ENCODE assay signal across 12 cellular contexts in the genomic region with DNA sequence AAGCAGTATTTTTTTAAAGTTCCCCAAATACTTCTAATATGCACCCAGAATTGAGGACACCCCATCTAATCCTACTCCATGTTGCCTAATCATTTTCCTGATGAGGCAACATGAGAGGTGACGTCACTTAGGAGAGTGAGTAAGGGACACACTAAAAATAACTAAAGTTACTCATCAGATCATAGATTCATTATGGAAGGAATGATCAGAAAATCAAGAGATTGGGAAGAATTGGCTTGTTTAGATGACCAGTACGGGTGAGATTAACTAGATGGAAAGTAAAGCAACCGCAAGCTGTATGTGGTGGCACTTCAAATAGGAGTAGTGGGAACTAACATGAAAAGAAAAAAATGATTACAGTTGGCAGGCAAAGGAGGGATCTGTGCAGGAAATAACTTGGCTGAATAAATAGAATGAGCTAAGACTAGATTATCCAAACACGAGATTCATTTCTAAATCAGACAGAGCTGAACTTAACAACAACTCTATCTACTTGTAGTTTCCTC.
DNase-seq lines count a peak whose midpoint lies in the region; ATAC-seq, FAIRE-seq and TF ChIP-seq lines count a peak whose summit lies in the region.
"Had no signal": no experiment of that assay in that cellular context is flagged by ENCODE, and none has a peak within 500 bp of the region (broad histone marks: within the 10 kb centered on the region; RNA-seq: fewer than 3 reads in every experiment).

No MANE protein-coding gene starts in this region.

- peaks cover 29% of the 10 kb centered on the region for H3K4me1 ChIP-seq in A549

- no peak for TF ChIP-seq EP300 in A549 (IDR thresholded peaks at IDR 0.05)

- FAIRE-seq in A549 (lab: Jason Lieb, UNC) (no peak), RCC 7860 (lab: Jason Lieb, UNC) (no peak)

- H3K27ac Mint-ChIP-seq in MCF 10A (ENCODE audit: low read depth, unreplicated experiment) = no peak overlapping the region
- H3K27ac Mint-ChIP-seq: activated naive CD4-positive, alpha-beta T cell treated with anti-CD3 and anti-CD28 coated beads, Interleukin-2, amount 50 U/mL, for 24 hours; natural killer cell treated with Interleukin-12 subunit alpha and Interleukin-12 subunit beta and Interleukin-15 and Interleukin-18, amount 100 ng/mL, for 72 hours had no signal

- peak overlapping the region; percentile 58 for H3K4me2 ChIP-seq in A549

- TF ChIP-seq RAD21 in A549 (conservative IDR thresholded peaks at IDR 0.05 in 1 of 2, IDR thresholded peaks at IDR 0.05 in 1 of 2) = no peak

- TF ChIP-seq CTCF in A549 (IDR thresholded peaks at IDR 0.05) (no peak), MCF 10A (IDR thresholded peaks at IDR 0.05; ENCODE audit: unreplicated experiment) (no peak)

- WGBS in A549 (ENCODE audit: missing lambda C conversion rate) = 15% methylated on average over 4 of the region's 4 CpGs

- in situ Hi-C loops in G401 (cut with HindIII; ENCODE audit: low sequenced_read_pairs) = no loop called here

- intact Hi-C loops in MCF 10A (cut with micrococcal nuclease) = loop anchor here (5.0 kb wide), 1 partner anchor 41 kb away; no protein-coding TSS in a partner anchor

- no TSS peak for BruUV-seq in MCF 10A (replicated peaks; lab: Mats Ljungman, UMichigan)

- no peak for TF ChIP-seq POLR2A in A549 (IDR thresholded peaks at IDR 0.05; ENCODE audit: low read length)

- H3K4me3 ChIP-seq in A549 = no peak overlapping the region

- H3K36me3 Mint-ChIP-seq in MCF 10A (ENCODE audit: insufficient read depth, unreplicated experiment) = peaks cover 15% of the 10 kb centered on the region
- H3K36me3 Mint-ChIP-seq: activated naive CD4-positive, alpha-beta T cell treated with anti-CD3 and anti-CD28 coated beads, Interleukin-2, amount 50 U/mL, for 24 hours; natural killer cell treated with Interleukin-12 subunit alpha and Interleukin-12 subunit beta and Interleukin-15 and Interleukin-18, amount 100 ng/mL, for 72 hours had no signal

- H3K4me1 Mint-ChIP-seq in MCF 10A (ENCODE audit: insufficient read depth, unreplicated experiment) = peaks cover 13% of the 10 kb centered on the region

- no peak for ATAC-seq in A549
- ATAC-seq: natural killer cell treated with Interleukin-12 subunit alpha and Interleukin-12 subunit beta and Interleukin-15 and Interleukin-18, amount 100 ng/mL, for 72 hours had no signal

- DNase-seq in A549 (ENCODE audit: low read depth in 1 of 2, low spot score in 1 of 2) = peak; percentile 16 to 46
- DNase-seq in HT1080 (ENCODE audit: low read depth) = peak; percentile 70
- peak; percentile 93 for DNase-seq in MCF 10A (ENCODE audit: unreplicated experiment)
- DNase-seq in kidney tubule cell (ENCODE audit: low spot score) = peak; percentile 53
- DNase-seq in RCC 7860 (ENCODE audit: low spot score) = no peak
- DNase-seq in NCI-H146 treated with DMSO at 0.1 percent for 48 hours (lab: John Stamatoyannopoulos, UW; ENCODE audit: unreplicated experiment) = no peak
- no peak for DNase-seq in NK-92 (lab: John Stamatoyannopoulos, UW; ENCODE audit: unreplicated experiment)
- DNase-seq in G401 (ENCODE audit: low spot score) = no peak
- DNase-seq: T1000 had no signal

- POLR2A ChIA-PET in A549 (lab: Yijun Ruan, JAX) (no interaction called here), MCF 10A (lab: Yijun Ruan, JAX) (interaction anchor here (1.0 to 5.6 kb wide), 5 partner anchors 9 to 86 kb away, joined by 3 to 27 read pairs (median 5); no protein-coding TSS in a partner anchor)

- H3K9me3 ChIP-seq in A549 = no peaks in the 10 kb centered on the region

- H3K27ac ChIP-seq in A549 = peak overlapping the region; percentile 37 to 60; a peak in 3 of 6 replicates
- H3K27ac ChIP-seq: C4-2B had no signal

- H3K27me3 Mint-ChIP-seq in MCF 10A (ENCODE audit: insufficient read depth, unreplicated experiment) = no peaks in the 10 kb centered on the region

- CTCF ChIA-PET in A549 (lab: Yijun Ruan, JAX) = interaction anchor here (0.6 to 2.0 kb wide), 4 partner anchors 59 to 103 kb away, joined by 3 to 7 read pairs (median 4); a partner anchor contains a TSS
- CTCF ChIA-PET in MCF 10A (lab: Yijun Ruan, JAX) = interaction anchor here (0.6 to 2.2 kb wide), 5 partner anchors 11 to 158 kb away, joined by 3 to 5 read pairs (median 3); no protein-coding TSS in a partner anchor

- no peaks in the 10 kb centered on the region for H3K9me3 Mint-ChIP-seq in MCF 10A (ENCODE audit: unreplicated experiment)
- H3K9me3 Mint-ChIP-seq: activated naive CD4-positive, alpha-beta T cell treated with anti-CD3 and anti-CD28 coated beads, Interleukin-2, amount 50 U/mL, for 24 hours; natural killer cell treated with Interleukin-12 subunit alpha and Interleukin-12 subunit beta and Interleukin-15 and Interleukin-18, amount 100 ng/mL, for 72 hours had no signal

- peak overlapping the region; percentile 1 for H3K4me3 Mint-ChIP-seq in MCF 10A (ENCODE audit: unreplicated experiment)
- H3K4me3 Mint-ChIP-seq: activated naive CD4-positive, alpha-beta T cell treated with anti-CD3 and anti-CD28 coated beads, Interleukin-2, amount 50 U/mL, for 24 hours; natural killer cell treated with Interleukin-12 subunit alpha and Interleukin-12 subunit beta and Interleukin-15 and Interleukin-18, amount 100 ng/mL, for 72 hours had no signal

TF ChIP-seq in A549, 52 proteins besides CTCF, POLR2A, EP300 and RAD21:
- TF ChIP-seq JUN (IDR thresholded peaks at IDR 0.05) (no peak), FOSB (CRISPR knock-in tag; IDR thresholded peaks at IDR 0.05) (no peak), KDM5A (IDR thresholded peaks at IDR 0.05) (no peak), MAFK (IDR thresholded peaks at IDR 0.05; ENCODE audit: partially characterized antibody) (no peak), ZSCAN20 (CRISPR knock-in tag; IDR thresholded peaks at IDR 0.05) (no peak), RNF2 (IDR thresholded peaks at IDR 0.05; ENCODE audit: borderline replicate concordance, low read depth) (no peak), CEBPB (IDR thresholded peaks at IDR 0.05) (peak; percentile 76 to 77), FOSL2 (IDR thresholded peaks at IDR 0.05) (no peak), FOSL2 (CRISPR knock-in tag; IDR thresholded peaks at IDR 0.05) (peak; percentile 79), CHD2 (IDR thresholded peaks at IDR 0.05; ENCODE audit: low read length, partially characterized antibody) (no peak), JUNB (IDR thresholded peaks at IDR 0.05) (peak; percentile 23; the same call in 1 of the 2 replicates), HEYL (CRISPR knock-in tag; IDR thresholded peaks at IDR 0.05) (no peak), MYC (IDR thresholded peaks at IDR 0.05; ENCODE audit: borderline replicate concordance, low read length) (no peak), HDAC2 (IDR thresholded peaks at IDR 0.05) (no peak)
- TF ChIP-seq, protein P1, sequence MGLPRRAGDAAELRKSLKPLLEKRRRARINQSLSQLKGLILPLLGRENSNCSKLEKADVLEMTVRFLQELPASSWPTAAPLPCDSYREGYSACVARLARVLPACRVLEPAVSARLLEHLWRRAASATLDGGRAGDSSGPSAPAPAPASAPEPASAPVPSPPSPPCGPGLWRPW (IDR thresholded peaks at IDR 0.05) = 0 out of 2 replicates have a peak, but pooled peaks have one; percentile 22
- TF ChIP-seq, protein P2, sequence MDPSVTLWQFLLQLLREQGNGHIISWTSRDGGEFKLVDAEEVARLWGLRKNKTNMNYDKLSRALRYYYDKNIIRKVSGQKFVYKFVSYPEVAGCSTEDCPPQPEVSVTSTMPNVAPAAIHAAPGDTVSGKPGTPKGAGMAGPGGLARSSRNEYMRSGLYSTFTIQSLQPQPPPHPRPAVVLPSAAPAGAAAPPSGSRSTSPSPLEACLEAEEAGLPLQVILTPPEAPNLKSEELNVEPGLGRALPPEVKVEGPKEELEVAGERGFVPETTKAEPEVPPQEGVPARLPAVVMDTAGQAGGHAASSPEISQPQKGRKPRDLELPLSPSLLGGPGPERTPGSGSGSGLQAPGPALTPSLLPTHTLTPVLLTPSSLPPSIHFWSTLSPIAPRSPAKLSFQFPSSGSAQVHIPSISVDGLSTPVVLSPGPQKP (IDR thresholded peaks at IDR 0.05; ENCODE audit: low read depth, low read length) = no peak
- TF ChIP-seq, protein P3, sequence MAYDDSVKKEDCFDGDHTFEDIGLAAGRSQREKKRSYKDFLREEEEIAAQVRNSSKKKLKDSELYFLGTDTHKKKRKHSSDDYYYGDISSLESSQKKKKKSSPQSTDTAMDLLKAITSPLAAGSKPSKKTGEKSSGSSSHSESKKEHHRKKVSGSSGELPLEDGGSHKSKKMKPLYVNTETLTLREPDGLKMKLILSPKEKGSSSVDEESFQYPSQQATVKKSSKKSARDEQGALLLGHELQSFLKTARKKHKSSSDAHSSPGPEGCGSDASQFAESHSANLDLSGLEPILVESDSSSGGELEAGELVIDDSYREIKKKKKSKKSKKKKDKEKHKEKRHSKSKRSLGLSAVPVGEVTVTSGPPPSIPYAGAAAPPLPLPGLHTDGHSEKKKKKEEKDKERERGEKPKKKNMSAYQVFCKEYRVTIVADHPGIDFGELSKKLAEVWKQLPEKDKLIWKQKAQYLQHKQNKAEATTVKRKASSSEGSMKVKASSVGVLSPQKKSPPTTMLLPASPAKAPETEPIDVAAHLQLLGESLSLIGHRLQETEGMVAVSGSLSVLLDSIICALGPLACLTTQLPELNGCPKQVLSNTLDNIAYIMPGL (CRISPR knock-in tag; IDR thresholded peaks at IDR 0.05; ENCODE audit: borderline replicate concordance) = no peak

Comparison
In these comparisons a context has a peak if more than half of its experiments do, and no peak if none do; other contexts are left out.
1. DNase-seq: peak in A549 (2 of 2), HT1080 (single experiment), MCF 10A (single experiment) and kidney tubule cell (single experiment); none in RCC 7860 (single experiment), NCI-H146 treated with DMSO at 0.1 percent for 48 hours (single experiment), NK-92 (single experiment) and G401 (single experiment).